10 cellular contexts compared by ENCODE assay signal in the genomic region with DNA sequence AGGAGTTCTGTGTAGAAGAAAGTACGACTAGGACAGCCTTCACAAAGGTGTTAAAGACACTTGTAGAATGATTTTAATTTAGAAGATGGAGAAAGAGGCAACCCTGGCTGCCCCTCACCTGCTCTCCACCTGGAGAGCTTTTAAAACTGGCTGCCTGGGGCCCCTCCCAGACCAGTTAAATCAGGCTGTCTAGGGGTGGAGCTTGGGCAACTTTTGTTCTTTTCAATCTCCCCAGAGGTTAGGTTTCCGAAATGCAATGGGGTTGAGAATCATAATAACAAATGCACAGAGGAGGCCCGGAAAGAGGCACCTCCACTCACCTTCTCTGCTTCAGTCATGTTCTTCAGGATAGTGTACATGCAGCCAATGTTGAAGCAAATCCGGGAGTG. TPM values are rescaled to one million over a fixed set of nuclear protein-coding genes. Genes with fewer than 3 reads are reported as not detected.
DNase-seq lines count a peak whose midpoint lies in the region; ATAC-seq and TF ChIP-seq lines count a peak whose summit lies in the region.
"Had no signal": no experiment of that assay in that cellular context is flagged by ENCODE, and none has a peak within 500 bp of the region (broad histone marks: within the 10 kb centered on the region; RNA-seq: fewer than 3 reads in every experiment).

No MANE protein-coding gene starts in this region.

- 83 to 87% (median 86%) methylated on average over 4 of the region's 4 CpGs for WGBS in heart left ventricle, 4 donors
- WGBS in tibial nerve, 2 donors: 89 to 91% methylated on average over 4 of the region's 4 CpGs

- H3K9ac ChIP-seq in duodenal mucosa (ENCODE audit: low read depth in 1 of 2, low read length in 2 of 2): no peak overlapping the region

- peaks cover 0 to 65% (median 0%) of the 10 kb centered on the region in 12 donors for H3K4me1 ChIP-seq in heart left ventricle
- peaks cover 13% of the 10 kb centered on the region in 2 donors for H3K4me1 ChIP-seq in duodenal mucosa (ENCODE audit: control insufficient read depth in 1 of 2, insufficient read depth in 2 of 2, low read length in 2 of 2)
- peaks cover 0 to 4% (median 0%) of the 10 kb centered on the region in 4 donors for H3K4me1 ChIP-seq in tibial nerve
- H3K4me1 ChIP-seq: BE2C had no signal

- TF ChIP-seq CTCF in heart left ventricle (IDR thresholded peaks at IDR 0.05) (no peak), tibial nerve (IDR thresholded peaks at IDR 0.05) (no peak)

- peak in 1 of 4 donors; percentile 16 for ATAC-seq in heart left ventricle
- peak; percentile 20 for ATAC-seq in HG03378 (IDR thresholded peaks at IDR 0.05; ENCODE audit: unreplicated experiment)

- H3K4me3 ChIP-seq in heart left ventricle: peak overlapping the region in 8 of 12 donors; percentile 11 to 63 (median 30)
- H3K4me3 ChIP-seq in duodenal mucosa (ENCODE audit: low read depth in 1 of 2, low read length in 2 of 2): peak overlapping the region; percentile 7 to 25
- peak overlapping the region in 2 of 4 donors; percentile 6 to 33 for H3K4me3 ChIP-seq in tibial nerve

- TF ChIP-seq POLR2A in heart left ventricle (IDR thresholded peaks at IDR 0.05) (no peak), tibial nerve (IDR thresholded peaks at IDR 0.05) (no peak)

- H3K27me3 ChIP-seq in heart left ventricle (no peaks in the 10 kb centered on the region), duodenal mucosa (ENCODE audit: control insufficient read depth in 1 of 2, insufficient read depth in 2 of 2, low read length in 2 of 2) (no peaks in the 10 kb centered on the region), tibial nerve (no peaks in the 10 kb centered on the region)
- H3K27me3 ChIP-seq: BE2C had no signal

- no peak for DNase-seq in heart left ventricle
- no peak for DNase-seq in cardiac septum (ENCODE audit: low spot score)
- no peak for DNase-seq in tibial nerve (ENCODE audit: low spot score in 2 of 2)
- DNase-seq in NCI-H1417 treated with DMSO at 0.1 percent for 48 hours (lab: John Stamatoyannopoulos, UW): no peak
- no peak for DNase-seq in putamen (ENCODE audit: low spot score)
- DNase-seq in NCI-H524 treated with DMSO at 0.1 percent for 48 hours (lab: John Stamatoyannopoulos, UW): no peak
- DNase-seq: BE2C, NCI-H1930 had no signal

- no peak for TF ChIP-seq EP300 in tibial nerve (IDR thresholded peaks at IDR 0.05)

- H3K9me3 ChIP-seq in heart left ventricle (no peaks in the 10 kb centered on the region), duodenal mucosa (ENCODE audit: control insufficient read depth in 1 of 2, low read length in 2 of 2) (no peaks in the 10 kb centered on the region), tibial nerve (no peaks in the 10 kb centered on the region)
- H3K9me3 ChIP-seq: BE2C had no signal

- peak overlapping the region in 7 of 12 donors; percentile 4 to 94 (median 49) for H3K27ac ChIP-seq in heart left ventricle
- no peak overlapping the region for H3K27ac ChIP-seq in duodenal mucosa (ENCODE audit: low read depth, low read length)
- H3K27ac ChIP-seq in tibial nerve: peak overlapping the region in 3 of 4 donors; percentile 48 to 75 (median 58)

- H3K36me3 ChIP-seq in heart left ventricle (peaks cover 0 to 11% (median 0%) of the 10 kb centered on the region in 9 donors), duodenal mucosa (ENCODE audit: control insufficient read depth in 1 of 2, insufficient read depth in 2 of 2, low read length in 2 of 2) (no peaks in the 10 kb centered on the region), tibial nerve (no peaks in the 10 kb centered on the region)
- H3K36me3 ChIP-seq: BE2C had no signal

- intact Hi-C loops in heart left ventricle (cut with DNase I): no loop called here
- intact Hi-C loops in cardiac septum (cut with DNase I): no loop called here

RNA-seq across cellular contexts. Expression of a gene that starts 0.4 kb away (rescaled TPM):
- total RNA-seq in heart left ventricle (10 to 100 TPM in 2 of 9 donors, 1 to 10 TPM in 7; 2.6 to 51.2 (median 5.1) TPM), cardiac septum (4.5 TPM), tibial nerve (10 to 100 TPM in 3 of 4 donors, 1 to 10 TPM in 1; 9.6 to 21.0 (median 17.1) TPM)
- 1 to 10 TPM; 1.3 to 2.5 TPM for polyA plus RNA-seq in heart left ventricle

RNA-seq across cellular contexts. Expression of a gene that starts 45.8 kb away (rescaled TPM):
- total RNA-seq in heart left ventricle: 100 to 1,000 TPM in 1 of 9 donors, 10 to 100 TPM in 8; 24.6 to 105 (median 31.3) TPM
- 10 to 100 TPM; 26.0 to 62.0 TPM for polyA plus RNA-seq in heart left ventricle
- 49.8 TPM for total RNA-seq in cardiac septum
- total RNA-seq in tibial nerve: 100 to 1,000 TPM in 1 of 4 donors, 10 to 100 TPM in 3; 71.8 to 102 (median 78.7) TPM
